12 cellular contexts compared by ENCODE assay signal in the genomic region with DNA sequence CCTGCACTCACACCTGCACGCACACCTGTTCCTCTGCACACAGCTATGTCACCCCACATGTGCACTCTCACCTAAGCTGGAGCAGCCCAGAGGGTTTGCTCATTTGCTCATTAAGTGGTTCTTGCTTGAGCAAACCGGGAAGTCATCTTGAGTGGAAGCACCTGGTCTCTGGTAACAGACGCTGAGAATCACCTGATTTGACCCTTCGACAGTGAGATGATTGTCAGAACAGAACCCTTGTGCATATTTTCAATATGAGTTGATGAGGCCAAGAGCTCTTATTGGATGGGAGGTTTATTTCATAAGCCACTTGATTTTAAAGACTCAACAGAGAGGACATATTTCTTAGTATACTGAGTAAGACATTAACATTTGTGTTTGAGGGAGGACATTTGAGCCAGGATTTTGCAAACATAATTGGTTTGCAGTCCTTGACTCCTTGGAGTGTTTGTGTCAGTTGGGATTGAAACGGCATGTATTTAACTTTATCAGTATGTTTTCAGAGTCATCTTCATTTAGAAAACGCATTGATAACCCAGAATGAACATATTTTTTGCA.
DNase-seq lines count a peak whose midpoint lies in the region; ATAC-seq lines count a peak whose summit lies in the region.
"Had no signal": no experiment of that assay in that cellular context is flagged by ENCODE, and none has a peak within 500 bp of the region (broad histone marks: within the 10 kb centered on the region; RNA-seq: fewer than 3 reads in every experiment).

No MANE protein-coding gene starts in this region.

- DNase-seq in Ammon's horn (ENCODE audit: low spot score): peak; percentile 1
- DNase-seq in HPDE6-E6E7 (ENCODE audit: extremely low spot score): peak; percentile 82
- DNase-seq in NCI-H69 (lab: John Stamatoyannopoulos, UW): peak; percentile 50
- peak; percentile 43 for DNase-seq in left kidney (ENCODE audit: low read depth, low spot score)
- no peak for DNase-seq in DMS 273 (lab: John Stamatoyannopoulos, UW; ENCODE audit: unreplicated experiment)
- no peak for DNase-seq in KBM-7
- DNase-seq: activated T-cell treated with anti-CD3 and anti-CD28 coated beads, Interleukin-2, amount 50 U/mL, for 24 hours; Caco-2; MG63; SW 1271 had no signal

- in situ Hi-C loops in KBM-7 (cut with MboI; ENCODE audit: low pct_unique_long_range_greater_than_20kb, low sequenced_read_pairs): no loop called here

- ATAC-seq in HG03095 (IDR thresholded peaks at IDR 0.05; ENCODE audit: unreplicated experiment) (no peak), HG02884 (IDR thresholded peaks at IDR 0.05; ENCODE audit: unreplicated experiment) (no peak)

Comparison
In these comparisons a context has a peak if more than half of its experiments do, and no peak if none do; other contexts are left out.
1. DNase-seq: peak in Ammon's horn (single experiment), HPDE6-E6E7 (single experiment), NCI-H69 (single experiment) and left kidney (single experiment); none in DMS 273 (single experiment) and KBM-7 (single experiment).